ENCODE assay signal across 29 cellular contexts in the genomic region with DNA sequence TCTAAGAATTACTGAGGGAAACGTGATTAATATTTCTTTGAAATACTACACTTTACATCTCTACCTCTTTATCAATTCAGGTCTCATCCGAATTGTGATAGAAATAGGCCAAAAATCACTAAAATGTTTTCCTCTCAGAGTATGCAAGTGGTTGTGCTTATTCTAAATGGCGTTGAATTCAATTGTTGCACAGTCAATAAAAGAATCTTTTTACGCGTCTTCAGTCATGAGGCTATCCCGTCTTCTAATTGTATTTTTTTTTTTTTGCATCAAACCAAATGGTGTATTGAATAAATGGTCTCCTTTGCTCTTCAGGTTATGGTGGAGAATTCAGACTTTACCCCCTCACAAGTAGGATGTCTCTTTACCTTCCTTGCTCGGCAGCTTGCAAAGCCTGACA.
"Had no signal": no experiment of that assay in that cellular context is flagged by ENCODE, and none has a peak within 500 bp of the region (broad histone marks: within the 10 kb centered on the region; RNA-seq: fewer than 3 reads in every experiment).

No MANE protein-coding gene starts in this region.

- H3K4me1 Mint-ChIP-seq: stimulated activated effector memory CD8-positive, alpha-beta T cell treated with anti-CD3 and anti-CD28 coated beads, Interleukin-12 subunit alpha, Interleukin-12 subunit beta, amount 100 ng/mL, for 72 hours; stimulated activated memory B cell treated with anti-CD40 and anti-IgM and Interleukin-4, amounts not matched to agents 10 μg/mL and 1 μg/mL and 100 μg/mL, for 72 hours; stimulated activated naive B cell treated with anti-CD40 and anti-IgM and Interleukin-4, amounts not matched to agents 10 μg/mL and 1 μg/mL and 100 μg/mL, for 72 hours; stimulated activated naive CD8-positive, alpha-beta T cell treated with anti-CD3 and anti-CD28 coated beads, Interleukin-15, amount 100 ng/mL, for 72 hours had no signal

- H3K27ac ChIP-seq: stomach, suprapubic skin, testis, thoracic aorta, thyroid gland, tibial artery, tibial nerve, transverse colon, upper lobe of left lung, upper lobe of right lung, uterus, vagina had no signal

- DNase-seq: stimulated activated CD4-positive, alpha-beta T cell treated with anti-CD3 and anti-CD28 coated beads, Interleukin-2, amount 100 ng/mL, for 48 hours; stimulated activated CD4-positive, alpha-beta T cell treated with anti-CD3 and anti-CD28 coated beads, Interleukin-4, amount 100 ng/mL, for 1 hour; stimulated activated CD4-positive, alpha-beta T cell treated with anti-CD3 and anti-CD28 coated beads, Interleukin-4, amount 100 ng/mL, for 24 hours; stimulated activated CD4-positive, alpha-beta T cell treated with anti-CD3 and anti-CD28 coated beads, Interleukin-4, amount 100 ng/mL, for 4 hours; stimulated activated CD8-positive, alpha-beta memory T cell treated with anti-CD3 and anti-CD28 coated beads, Interleukin-4, amount 100 ng/mL, for 48 hours; stimulated activated naive B cell treated with anti-CD40 and anti-IgM and Interleukin-4, amounts not matched to agents 10 μg/mL and 1 μg/mL and 100 μg/mL, for 72 hours; stimulated activated naive CD4-positive, alpha-beta T cell; stimulated activated naive CD4-positive, alpha-beta T cell treated with Interleukin-2 at 50 U/mL for 16 hours; stimulated activated naive CD8-positive, alpha-beta T cell treated with anti-CD3 and anti-CD28 coated beads, Interleukin-15, amount 100 ng/mL, for 72 hours; stimulated activated naive CD8-positive, alpha-beta T cell treated with anti-CD3 and anti-CD28 coated beads, Interleukin-15, Interleukin-2, amounts not matched to agents 100 U/mL and 50 U/mL, for 24 hours; stomach; substantia nigra; testis; thyroid gland; tibial artery; transverse colon; trophoblast cell; upper lobe of left lung; upper lobe of right lung; uterus had no signal

- H3K4me1 ChIP-seq: stomach, suprapubic skin, testis, thyroid gland, tibial artery, tibial nerve, upper lobe of left lung, upper lobe of right lung, uterus, vagina had no signal

- H3K9me3 ChIP-seq: stomach, suprapubic skin, testis, thoracic aorta, thyroid gland, tibial artery, tibial nerve, transverse colon, upper lobe of left lung, upper lobe of right lung, uterus, vagina had no signal

- FAIRE-seq: urothelium cell line had no signal

- H3K9me3 Mint-ChIP-seq: stimulated activated effector memory CD8-positive, alpha-beta T cell treated with anti-CD3 and anti-CD28 coated beads, Interleukin-12 subunit alpha, Interleukin-12 subunit beta, amount 100 ng/mL, for 72 hours; stimulated activated memory B cell treated with anti-CD40 and anti-IgM and Interleukin-4, amounts not matched to agents 10 μg/mL and 1 μg/mL and 100 μg/mL, for 72 hours; stimulated activated naive B cell treated with anti-CD40 and anti-IgM and Interleukin-4, amounts not matched to agents 10 μg/mL and 1 μg/mL and 100 μg/mL, for 72 hours; stimulated activated naive CD8-positive, alpha-beta T cell treated with anti-CD3 and anti-CD28 coated beads, Interleukin-15, amount 100 ng/mL, for 72 hours; stimulated activated naive CD8-positive, alpha-beta T cell treated with anti-CD3 and anti-CD28 coated beads, Interleukin-15, Interleukin-2, amounts not matched to agents 100 ng/mL and 50 ng/mL, for 24 hours; type B pancreatic cell had no signal

- H3K36me3 ChIP-seq: uterus had no signal

- H3K27me3 Mint-ChIP-seq: stimulated activated memory B cell treated with anti-CD40 and anti-IgM and Interleukin-4, amounts not matched to agents 10 μg/mL and 1 μg/mL and 100 μg/mL, for 72 hours; stimulated activated naive B cell treated with anti-CD40 and anti-IgM and Interleukin-4, amounts not matched to agents 10 μg/mL and 1 μg/mL and 100 μg/mL, for 72 hours; stimulated activated naive CD8-positive, alpha-beta T cell treated with anti-CD3 and anti-CD28 coated beads, Interleukin-15, amount 100 ng/mL, for 72 hours; stimulated activated naive CD8-positive, alpha-beta T cell treated with anti-CD3 and anti-CD28 coated beads, Interleukin-15, Interleukin-2, amounts not matched to agents 100 ng/mL and 50 ng/mL, for 24 hours; type B pancreatic cell had no signal

- H3K4me3 ChIP-seq: stomach, suprapubic skin, testis, thoracic aorta, thyroid gland, tibial artery, tibial nerve, transverse colon, upper lobe of left lung, upper lobe of right lung, uterus, vagina had no signal

- H3K27me3 ChIP-seq: stomach, suprapubic skin, testis, thyroid gland, tibial artery, tibial nerve, transverse colon, upper lobe of left lung, upper lobe of right lung, uterus, vagina had no signal

- H3K4me3 Mint-ChIP-seq: stimulated activated effector memory CD8-positive, alpha-beta T cell treated with anti-CD3 and anti-CD28 coated beads, Interleukin-12 subunit alpha, Interleukin-12 subunit beta, amount 100 ng/mL, for 72 hours; stimulated activated memory B cell treated with anti-CD40 and anti-IgM and Interleukin-4, amounts not matched to agents 10 μg/mL and 1 μg/mL and 100 μg/mL, for 72 hours; stimulated activated naive B cell treated with anti-CD40 and anti-IgM and Interleukin-4, amounts not matched to agents 10 μg/mL and 1 μg/mL and 100 μg/mL, for 72 hours; stimulated activated naive CD8-positive, alpha-beta T cell treated with anti-CD3 and anti-CD28 coated beads, Interleukin-15, amount 100 ng/mL, for 72 hours; stimulated activated naive CD8-positive, alpha-beta T cell treated with anti-CD3 and anti-CD28 coated beads, Interleukin-15, Interleukin-2, amounts not matched to agents 100 ng/mL and 50 ng/mL, for 24 hours; type B pancreatic cell had no signal

- ATAC-seq: stimulated activated effector memory CD8-positive, alpha-beta T cell treated with anti-CD3 and anti-CD28 coated beads, Interleukin-12 subunit alpha, Interleukin-12 subunit beta, amount 100 ng/mL, for 72 hours; stimulated activated memory B cell treated with anti-CD40 and anti-IgM and Interleukin-4, amounts not matched to agents 10 μg/mL and 1 μg/mL and 100 μg/mL, for 72 hours; stimulated activated naive B cell treated with anti-CD40 and anti-IgM and Interleukin-4, amounts not matched to agents 10 μg/mL and 1 μg/mL and 100 μg/mL, for 72 hours; stimulated activated naive CD8-positive, alpha-beta T cell treated with anti-CD3 and anti-CD28 coated beads, Interleukin-15, amount 100 ng/mL, for 72 hours; stimulated activated naive CD8-positive, alpha-beta T cell treated with anti-CD3 and anti-CD28 coated beads, Interleukin-15, Interleukin-2, amounts not matched to agents 100 U/mL and 50 U/mL, for 24 hours; upper lobe of right lung had no signal

- H3K27ac Mint-ChIP-seq: stimulated activated effector memory CD8-positive, alpha-beta T cell treated with anti-CD3 and anti-CD28 coated beads, Interleukin-12 subunit alpha, Interleukin-12 subunit beta, amount 100 ng/mL, for 72 hours; stimulated activated memory B cell treated with anti-CD40 and anti-IgM and Interleukin-4, amounts not matched to agents 10 μg/mL and 1 μg/mL and 100 μg/mL, for 72 hours; stimulated activated naive B cell treated with anti-CD40 and anti-IgM and Interleukin-4, amounts not matched to agents 10 μg/mL and 1 μg/mL and 100 μg/mL, for 72 hours; stimulated activated naive CD8-positive, alpha-beta T cell treated with anti-CD3 and anti-CD28 coated beads, Interleukin-15, amount 100 ng/mL, for 72 hours; stimulated activated naive CD8-positive, alpha-beta T cell treated with anti-CD3 and anti-CD28 coated beads, Interleukin-15, Interleukin-2, amounts not matched to agents 100 ng/mL and 50 ng/mL, for 24 hours; type B pancreatic cell had no signal
